In the genomic region with DNA sequence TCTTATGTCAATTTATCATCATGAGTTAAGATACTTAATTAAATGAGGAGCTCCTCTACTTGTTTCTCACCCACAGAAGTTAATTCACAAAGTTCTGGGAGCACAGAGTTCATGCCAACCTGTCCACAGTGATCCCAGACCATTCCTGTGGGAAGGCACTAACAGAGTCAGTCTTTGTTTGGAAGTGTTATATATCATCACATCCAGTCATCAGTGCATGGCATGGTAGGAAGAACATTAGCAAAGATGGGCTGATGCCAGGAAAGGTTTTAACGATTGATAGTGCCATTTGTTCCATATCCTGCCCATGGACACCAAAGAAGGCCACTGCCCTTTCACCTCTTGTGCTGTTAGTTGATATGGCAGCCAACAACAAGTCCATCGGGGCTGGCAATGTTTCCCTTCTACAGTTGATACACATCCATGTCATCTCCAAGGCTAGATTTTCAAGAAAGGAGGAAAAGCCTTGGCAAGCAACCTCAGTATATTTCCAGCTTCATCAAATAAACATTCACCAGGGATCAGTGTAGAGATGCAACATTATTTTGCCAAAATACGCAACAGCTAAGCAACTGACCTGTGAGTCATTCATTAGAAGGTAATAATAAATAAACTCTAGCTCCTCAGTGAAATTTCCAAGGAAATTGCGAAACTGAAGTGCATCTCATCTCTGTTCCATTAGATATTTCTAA, we compare ENCODE assay signal across 22 cellular contexts.
A peak's percentile ranks its signal among the peaks of the same experiment; 100 is the strongest.
DNase-seq lines count a peak whose midpoint lies in the region; ATAC-seq, FAIRE-seq and TF ChIP-seq lines count a peak whose summit lies in the region.
"Had no signal": no experiment of that assay in that cellular context is flagged by ENCODE, and none has a peak within 500 bp of the region (broad histone marks: within the 10 kb centered on the region; RNA-seq: fewer than 3 reads in every experiment).

No MANE protein-coding gene starts in this region.

- BruUV-seq in Calu3 (replicated peaks; lab: Mats Ljungman, UMichigan) = no TSS peak

- intact Hi-C loops in uterus (cut with DNase I; ENCODE audit: low total_unique reads) (no loop called here), Calu3 (cut with micrococcal nuclease; ENCODE audit: unreplicated experiment) (no loop called here)

- no peak overlapping the region for H3K4me3 Mint-ChIP-seq in Calu3 (ENCODE audit: low read depth, unreplicated experiment)
- H3K4me3 Mint-ChIP-seq: activated naive CD8-positive, alpha-beta T cell treated with anti-CD3 and anti-CD28 coated beads, Interleukin-2, amount 10 ng/mL, durations not matched to agents 7 days and 5 days; CD4-positive, alpha-beta memory T cell; stimulated activated memory B cell treated with anti-CD40 and anti-IgM and Interleukin-4, amounts not matched to agents 10 μg/mL and 1 μg/mL and 100 μg/mL, for 72 hours; T-helper 17 cell had no signal

- H3K9me3 Mint-ChIP-seq in Calu3 (ENCODE audit: low read depth, unreplicated experiment) = no peaks in the 10 kb centered on the region
- H3K9me3 Mint-ChIP-seq: activated naive CD8-positive, alpha-beta T cell treated with anti-CD3 and anti-CD28 coated beads, Interleukin-2, amount 10 ng/mL, durations not matched to agents 7 days and 5 days; activated T-helper 2 cell treated with anti-CD3 and anti-CD28 coated beads, Interferon-gamma antibody, Interleukin-2, Interleukin-4, amounts not matched to agents 10 μg/mL and 5 μg/mL and 100 μg/mL, durations not matched to agents 14 hours and 24 hours and 36 hours; CD4-positive, alpha-beta memory T cell; stimulated activated memory B cell treated with anti-CD40 and anti-IgM and Interleukin-4, amounts not matched to agents 10 μg/mL and 1 μg/mL and 100 μg/mL, for 72 hours had no signal

- H3K27me3 ChIP-seq in uterus (no peaks in the 10 kb centered on the region), small intestine (ENCODE audit: control insufficient read depth in 2 of 2, insufficient read depth in 2 of 2, low read length in 2 of 2) (no peaks in the 10 kb centered on the region)
- H3K27me3 ChIP-seq: dorsolateral prefrontal cortex had no signal

- peak overlapping the region in 1 of 2 donors; percentile 54 for H3K27ac ChIP-seq in uterus
- no peak overlapping the region for H3K27ac ChIP-seq in small intestine (ENCODE audit: low read depth in 1 of 2, low read length in 1 of 2)
- H3K27ac ChIP-seq: dorsolateral prefrontal cortex, thoracic aorta had no signal

- TF ChIP-seq CTCF in choroid plexus epithelial cell (conservative IDR thresholded peaks at IDR 0.05; ENCODE audit: low read depth, low read length) (no peak), uterus (IDR thresholded peaks at IDR 0.05) (no peak), Calu3 (IDR thresholded peaks at IDR 0.05; ENCODE audit: unreplicated experiment) (no peak)

- 70 to 82% (median 71%) methylated on average over 4 of the region's 4 CpGs for WGBS in small intestine, 3 donors

- H3K9me3 ChIP-seq in uterus (no peaks in the 10 kb centered on the region), small intestine (ENCODE audit: control insufficient read depth, low read depth) (no peaks in the 10 kb centered on the region)
- H3K9me3 ChIP-seq: thoracic aorta had no signal

- no peak for ATAC-seq in HG02642 (IDR thresholded peaks at IDR 0.05; ENCODE audit: poor library complexity, unreplicated experiment)
- ATAC-seq: K562; stimulated activated memory B cell treated with anti-CD40 and anti-IgM and Interleukin-4, amounts not matched to agents 10 μg/mL and 1 μg/mL and 100 μg/mL, for 72 hours; T-helper 17 cell had no signal

- H3K4me1 ChIP-seq in uterus (no peaks in the 10 kb centered on the region), small intestine (ENCODE audit: control insufficient read depth in 2 of 2, insufficient read depth in 1 of 2, low read depth in 1 of 2, low read length in 1 of 2) (no peaks in the 10 kb centered on the region)

- CTCF ChIA-PET in Calu3 (lab: Charles Lee) = no interaction called here

- no peaks in the 10 kb centered on the region for H3K4me1 Mint-ChIP-seq in Calu3 (ENCODE audit: low read depth, unreplicated experiment)
- H3K4me1 Mint-ChIP-seq: activated naive CD8-positive, alpha-beta T cell treated with anti-CD3 and anti-CD28 coated beads, Interleukin-2, amount 10 ng/mL, durations not matched to agents 7 days and 5 days; CD4-positive, alpha-beta memory T cell; stimulated activated memory B cell treated with anti-CD40 and anti-IgM and Interleukin-4, amounts not matched to agents 10 μg/mL and 1 μg/mL and 100 μg/mL, for 72 hours had no signal

- no peak for TF ChIP-seq POLR2A in uterus (IDR thresholded peaks at IDR 0.05)

- H3K27ac Mint-ChIP-seq in Calu3 (ENCODE audit: unreplicated experiment) = no peak overlapping the region
- H3K27ac Mint-ChIP-seq: activated naive CD8-positive, alpha-beta T cell treated with anti-CD3 and anti-CD28 coated beads, Interleukin-2, amount 10 ng/mL, durations not matched to agents 7 days and 5 days; activated T-helper 2 cell treated with anti-CD3 and anti-CD28 coated beads, Interferon-gamma antibody, Interleukin-2, Interleukin-4, amounts not matched to agents 10 μg/mL and 5 μg/mL and 100 μg/mL, durations not matched to agents 14 hours and 24 hours and 36 hours; CD4-positive, alpha-beta memory T cell; stimulated activated memory B cell treated with anti-CD40 and anti-IgM and Interleukin-4, amounts not matched to agents 10 μg/mL and 1 μg/mL and 100 μg/mL, for 72 hours; T-helper 17 cell had no signal

- no peaks in the 10 kb centered on the region for H3K36me3 Mint-ChIP-seq in Calu3 (ENCODE audit: insufficient read depth, unreplicated experiment)
- H3K36me3 Mint-ChIP-seq: activated naive CD8-positive, alpha-beta T cell treated with anti-CD3 and anti-CD28 coated beads, Interleukin-2, amount 10 ng/mL, durations not matched to agents 7 days and 5 days; CD4-positive, alpha-beta memory T cell; stimulated activated memory B cell treated with anti-CD40 and anti-IgM and Interleukin-4, amounts not matched to agents 10 μg/mL and 1 μg/mL and 100 μg/mL, for 72 hours had no signal

- H3K4me3 ChIP-seq in choroid plexus epithelial cell (ENCODE audit: low read depth, low read length) (no peak overlapping the region), uterus (no peak overlapping the region), small intestine (ENCODE audit: low read depth in 1 of 2, low read length in 2 of 2) (no peak overlapping the region)
- H3K4me3 ChIP-seq: dorsolateral prefrontal cortex, K562, thoracic aorta had no signal

- H3K27me3 Mint-ChIP-seq in Calu3 (ENCODE audit: unreplicated experiment) = no peaks in the 10 kb centered on the region
- H3K27me3 Mint-ChIP-seq: stimulated activated memory B cell treated with anti-CD40 and anti-IgM and Interleukin-4, amounts not matched to agents 10 μg/mL and 1 μg/mL and 100 μg/mL, for 72 hours had no signal

- no peaks in the 10 kb centered on the region for H3K36me3 ChIP-seq in uterus
- no peaks in the 10 kb centered on the region for H3K36me3 ChIP-seq in small intestine (ENCODE audit: control insufficient read depth in 2 of 2, insufficient read depth in 2 of 2, low read length in 2 of 2)
- H3K36me3 ChIP-seq: thoracic aorta had no signal

- no peak for FAIRE-seq in small intestine (lab: Jason Lieb, UNC)
- FAIRE-seq: endothelial cell of umbilical vein, K562 had no signal

- DNase-seq in M059J (ENCODE audit: low read depth) (peak; percentile 8), choroid plexus epithelial cell (ENCODE audit: low read depth) (peak; percentile 90), iris pigment epithelial cell (ENCODE audit: low read depth) (peak; percentile 87), uterus (peak; percentile 25 to 56), Calu3 (no peak), small intestine (no peak)
- DNase-seq: activated CD4-positive, alpha-beta T cell treated with anti-CD3 and anti-CD28 coated beads for 48 hours; activated naive CD8-positive, alpha-beta T cell treated with anti-CD3 and anti-CD28 coated beads, Interleukin-2, amount 10 ng/mL, durations not matched to agents 7 days and 5 days; caudate nucleus; CD4-positive, alpha-beta memory T cell; dorsolateral prefrontal cortex; NCI-H1436 treated with DMSO at 0.1 percent for 48 hours; NCI-H524; posterior cingulate gyrus; stimulated activated CD4-positive, alpha-beta T cell treated with anti-CD3 and anti-CD28 coated beads, Interleukin-2, amount 100 ng/mL, for 24 hours; T-helper 17 cell had no signal

Comparison
In these comparisons a context has a peak if more than half of its experiments do, and no peak if none do; other contexts are left out.
1. DNase-seq: peak in M059J (single experiment), choroid plexus epithelial cell (single experiment), iris pigment epithelial cell (single experiment) and uterus (2 of 2); none in Calu3 (single experiment) and small intestine (single experiment).